Comparison of ENCODE assay signal across 8 cellular contexts in the genomic region with DNA sequence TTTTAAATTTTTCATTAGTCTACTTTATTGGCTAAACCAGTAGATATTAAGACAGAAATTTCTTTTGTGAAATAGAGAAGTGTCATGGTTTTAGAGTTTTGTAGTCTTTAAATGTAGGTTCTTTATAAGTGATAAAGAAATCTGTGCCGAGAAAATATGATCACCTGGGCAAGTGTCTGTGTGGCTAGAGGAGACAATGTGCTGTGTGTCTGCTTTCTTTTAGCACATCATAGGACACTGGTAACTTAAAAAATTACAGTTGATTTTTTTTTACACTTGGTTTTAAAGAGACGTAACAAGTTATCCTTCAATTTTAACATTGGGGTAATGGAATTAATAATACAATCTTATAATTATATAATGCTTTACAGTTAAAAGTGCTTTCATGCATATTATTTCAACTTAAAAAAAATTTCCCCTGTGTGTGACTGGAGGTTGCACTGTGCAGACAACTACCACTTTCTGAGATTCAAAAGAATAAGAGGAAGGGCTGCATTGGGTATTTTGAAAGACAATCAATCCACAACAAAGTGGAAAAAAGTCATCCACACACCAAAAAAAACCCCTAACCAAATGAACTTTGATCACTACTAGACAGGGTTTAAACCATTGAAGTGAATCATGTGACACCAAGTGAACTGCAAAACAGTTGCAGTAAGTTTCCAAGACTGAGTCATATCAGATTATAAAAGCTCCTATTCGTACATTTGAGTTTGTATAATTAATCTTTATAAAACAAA. TPM values are rescaled to one million over a fixed set of nuclear protein-coding genes. Genes with fewer than 3 reads are reported as not detected.
DNase-seq lines count a peak whose midpoint lies in the region; ATAC-seq and TF ChIP-seq lines count a peak whose summit lies in the region.

No MANE protein-coding gene starts in this region.

- DNase-seq in activated naive CD4-positive, alpha-beta T cell treated with anti-CD3 and anti-CD28 coated beads, Interleukin-2, amount 10 ng/mL, durations not matched to agents 7 days and 5 days, result peak; percentile 25
- no peak for DNase-seq in activated naive CD4-positive, alpha-beta T cell treated with anti-CD3 and anti-CD28 coated beads, Interleukin-2, amount 50 U/mL, for 16 hours
- DNase-seq in T-helper 2 cell treated with Interferon-gamma antibody and Interleukin-4, amounts not matched to agents 5 μg/mL and 100 μg/mL, for 36 hours (ENCODE audit: low spot score), result peak; percentile 57
- DNase-seq in left lobe of liver (ENCODE audit: low spot score) (no peak), DMS79 treated with DMSO at 0.1 percent for 48 hours (lab: John Stamatoyannopoulos, UW) (no peak), middle frontal gyrus (ENCODE audit: extremely low spot score, low spot score) (no peak), Calu3 (no peak)

- peak overlapping the region; percentile 62 for H3K4me3 Mint-ChIP-seq in activated naive CD4-positive, alpha-beta T cell treated with anti-CD3 and anti-CD28 coated beads, Interleukin-2, amount 10 ng/mL, durations not matched to agents 7 days and 5 days
- H3K4me3 Mint-ChIP-seq in T-helper 2 cell treated with Interferon-gamma antibody and Interleukin-4, amounts not matched to agents 5 μg/mL and 100 μg/mL, for 36 hours, result peak overlapping the region; percentile 79
- H3K4me3 Mint-ChIP-seq in Calu3 (ENCODE audit: low read depth, unreplicated experiment), result no peak overlapping the region

- peak overlapping the region; percentile 93 for H3K27ac Mint-ChIP-seq in activated naive CD4-positive, alpha-beta T cell treated with anti-CD3 and anti-CD28 coated beads, Interleukin-2, amount 10 ng/mL, durations not matched to agents 7 days and 5 days
- peak overlapping the region; percentile 96 for H3K27ac Mint-ChIP-seq in T-helper 2 cell treated with Interferon-gamma antibody and Interleukin-4, amounts not matched to agents 5 μg/mL and 100 μg/mL, for 36 hours
- no peak overlapping the region for H3K27ac Mint-ChIP-seq in Calu3 (ENCODE audit: unreplicated experiment)

- intact Hi-C loops in Calu3 (cut with micrococcal nuclease; ENCODE audit: unreplicated experiment), result no loop called here

- ATAC-seq in HG02981 (IDR thresholded peaks at IDR 0.05; ENCODE audit: unreplicated experiment) (peak; percentile 58), left lobe of liver (peak; percentile 66)

- no TSS peak for BruUV-seq in Calu3 (replicated peaks; lab: Mats Ljungman, UMichigan)

- no peaks in the 10 kb centered on the region for H3K27me3 Mint-ChIP-seq in activated naive CD4-positive, alpha-beta T cell treated with anti-CD3 and anti-CD28 coated beads, Interleukin-2, amount 10 ng/mL, durations not matched to agents 7 days and 5 days
- no peaks in the 10 kb centered on the region for H3K27me3 Mint-ChIP-seq in T-helper 2 cell treated with Interferon-gamma antibody and Interleukin-4, amounts not matched to agents 5 μg/mL and 100 μg/mL, for 36 hours (ENCODE audit: low read depth)
- H3K27me3 Mint-ChIP-seq in Calu3 (ENCODE audit: unreplicated experiment), result no peaks in the 10 kb centered on the region

- CTCF ChIA-PET in activated naive CD4-positive, alpha-beta T cell treated with anti-CD3 and anti-CD28 coated beads, Interleukin-2, amount 10 ng/mL, durations not matched to agents 7 days and 5 days (lab: Charles Lee), result interaction anchor here (1.4 to 3.2 kb wide), 3 partner anchors 35 to 51 kb away, joined by 5 to 32 read pairs (median 12); partner anchors contain the start of gene GFI1
- CTCF ChIA-PET in Calu3 (lab: Charles Lee), result interaction anchor here (0.7 to 1.0 kb wide), 2 partner anchors 20 to 62 kb away, joined by 3 to 8 read pairs; no protein-coding TSS in a partner anchor

- peaks cover 22% of the 10 kb centered on the region for H3K36me3 Mint-ChIP-seq in activated naive CD4-positive, alpha-beta T cell treated with anti-CD3 and anti-CD28 coated beads, Interleukin-2, amount 10 ng/mL, durations not matched to agents 7 days and 5 days
- H3K36me3 Mint-ChIP-seq in T-helper 2 cell treated with Interferon-gamma antibody and Interleukin-4, amounts not matched to agents 5 μg/mL and 100 μg/mL, for 36 hours (ENCODE audit: low read depth), result peaks cover 28% of the 10 kb centered on the region
- no peaks in the 10 kb centered on the region for H3K36me3 Mint-ChIP-seq in Calu3 (ENCODE audit: insufficient read depth, unreplicated experiment)

- no peak for TF ChIP-seq CTCF in Calu3 (IDR thresholded peaks at IDR 0.05; ENCODE audit: unreplicated experiment)

- peaks cover 16% of the 10 kb centered on the region for H3K9me3 Mint-ChIP-seq in activated naive CD4-positive, alpha-beta T cell treated with anti-CD3 and anti-CD28 coated beads, Interleukin-2, amount 10 ng/mL, durations not matched to agents 7 days and 5 days
- peaks cover 11% of the 10 kb centered on the region for H3K9me3 Mint-ChIP-seq in T-helper 2 cell treated with Interferon-gamma antibody and Interleukin-4, amounts not matched to agents 5 μg/mL and 100 μg/mL, for 36 hours
- H3K9me3 Mint-ChIP-seq in Calu3 (ENCODE audit: low read depth, unreplicated experiment), result no peaks in the 10 kb centered on the region

- H3K4me1 Mint-ChIP-seq in activated naive CD4-positive, alpha-beta T cell treated with anti-CD3 and anti-CD28 coated beads, Interleukin-2, amount 10 ng/mL, durations not matched to agents 7 days and 5 days, result peaks cover 80% of the 10 kb centered on the region
- peaks cover 75% of the 10 kb centered on the region for H3K4me1 Mint-ChIP-seq in T-helper 2 cell treated with Interferon-gamma antibody and Interleukin-4, amounts not matched to agents 5 μg/mL and 100 μg/mL, for 36 hours (ENCODE audit: low read depth)
- peaks cover 21% of the 10 kb centered on the region for H3K4me1 Mint-ChIP-seq in Calu3 (ENCODE audit: low read depth, unreplicated experiment)

RNA-seq across cellular contexts. Expression of gene GFI1, which starts 50.0 kb away (rescaled TPM):
- 0.38 TPM for total RNA-seq in left lobe of liver
- total RNA-seq in Calu3 (2022), result 0.31 and 0.47 TPM in 2 replicates

Comparison
In these comparisons a context has a peak if more than half of its experiments do, and no peak if none do; other contexts are left out.
1. DNase-seq: peak in activated naive CD4-positive, alpha-beta T cell treated with anti-CD3 and anti-CD28 coated beads, Interleukin-2, amount 10 ng/mL, durations not matched to agents 7 days and 5 days (single experiment) and T-helper 2 cell treated with Interferon-gamma antibody and Interleukin-4, amounts not matched to agents 5 μg/mL and 100 μg/mL, for 36 hours (single experiment); none in activated naive CD4-positive, alpha-beta T cell treated with anti-CD3 and anti-CD28 coated beads, Interleukin-2, amount 50 U/mL, for 16 hours (single experiment), left lobe of liver (single experiment), DMS79 treated with DMSO at 0.1 percent for 48 hours (single experiment), middle frontal gyrus (single experiment) and Calu3 (single experiment).